In genomic region chr16:27690604-27691003, GRCh38 we compare ENCODE assay signal across 8 cellular contexts.
DNase-seq lines count a peak whose midpoint lies in the region; ATAC-seq, FAIRE-seq and TF ChIP-seq lines count a peak whose summit lies in the region.

No MANE protein-coding gene starts in this region.

- no TSS peak for BruUV-seq in GM12878 (replicated peaks; lab: Mats Ljungman, UMichigan)

- TF ChIP-seq POLR2A in GM12878 (IDR thresholded peaks at IDR 0.05; ENCODE audit: low read depth, low read length), result no peak

- TF ChIP-seq CTCF in SK-N-SH (IDR thresholded peaks at IDR 0.05) (no peak), MM.1S (IDR thresholded peaks at IDR 0.05; ENCODE audit: low read length) (peak; percentile 80), GM12878 (IDR thresholded peaks at IDR 0.05 in 2 of 3, conservative IDR thresholded peaks at IDR 0.05 in 1 of 3; ENCODE audit: control insufficient read depth in 2 of 3, extremely low read depth in 1 of 3, insufficient read depth in 1 of 3, low read depth in 3 of 3, low read length in 3 of 3) (peak; percentile 53 to 58 (median 56))

- H3K9me3 ChIP-seq in SK-N-SH (no peaks in the 10 kb centered on the region), MM.1S (replicated peaks; ENCODE audit: insufficient read depth, low read length) (no peaks in the 10 kb centered on the region), GM12878 (replicated peaks; ENCODE audit: control insufficient read depth, insufficient read depth, low read length) (no peaks in the 10 kb centered on the region)

- H3K4me2 ChIP-seq in SK-N-SH, result no peak overlapping the region
- no peak overlapping the region for H3K4me2 ChIP-seq in MM.1S (ENCODE audit: low read depth, low read length)
- H3K4me2 ChIP-seq in GM12878 (ENCODE audit: control insufficient read depth, insufficient read depth), result no peak overlapping the region

- no peaks in the 10 kb centered on the region for H3F3A ChIP-seq in SK-N-SH (replicated peaks; ENCODE audit: insufficient read depth)
- H3F3A ChIP-seq in MM.1S (ENCODE audit: insufficient read depth, low read length), result no peaks in the 10 kb centered on the region

- SMC1A ChIA-PET in GM12878 (lab: Charles Lee; ENCODE audit: uncharacterized antibody, unreplicated experiment), result no interaction called here

- CTCF ChIA-PET in SK-N-SH (lab: Yijun Ruan, JAX), result interaction anchor here (0.9 to 1.5 kb wide), 2 partner anchors 11 to 51 kb away, joined by 3 to 4 read pairs; no protein-coding TSS in a partner anchor
- CTCF ChIA-PET in GM12878 (lab: Yijun Ruan, JAX), result interaction anchor here (0.6 to 1.7 kb wide), 9 partner anchors 9 to 380 kb away, joined by 3 to 8 read pairs (median 4); no protein-coding TSS in a partner anchor

- H3K27me3 ChIP-seq in SK-N-SH (ENCODE audit: insufficient read depth), result no peaks in the 10 kb centered on the region
- no peaks in the 10 kb centered on the region for H3K27me3 ChIP-seq in MM.1S (replicated peaks; ENCODE audit: insufficient read depth, low read length)
- no peaks in the 10 kb centered on the region for H3K27me3 ChIP-seq in GM12878 (replicated peaks in 1 of 2; ENCODE audit: control insufficient read depth in 2 of 2, insufficient read depth in 2 of 2, low read length in 1 of 2)

- in situ Hi-C loops in GM12878 (cut with MboI), result no loop called here

- H3K79me2 ChIP-seq in SK-N-SH (ENCODE audit: insufficient read depth), result no peaks in the 10 kb centered on the region
- H3K79me2 ChIP-seq in MM.1S (ENCODE audit: low read length), result no peaks in the 10 kb centered on the region
- no peaks in the 10 kb centered on the region for H3K79me2 ChIP-seq in GM12878 (ENCODE audit: control insufficient read depth, insufficient read depth, low read length)

- no peak overlapping the region for H3K9ac ChIP-seq in SK-N-SH
- no peak overlapping the region for H3K9ac ChIP-seq in MM.1S (ENCODE audit: low read length)
- no peak overlapping the region for H3K9ac ChIP-seq in GM12878 (ENCODE audit: control insufficient read depth, insufficient read depth, low read length)

- ATAC-seq in SK-N-SH treated with all-trans-retinoic acid at 6 μM for 48 hours (no peak), GM12878 (peak; percentile 60), GM21515 (IDR thresholded peaks at IDR 0.05; ENCODE audit: unreplicated experiment) (no peak)

- WGBS in SK-N-SH (ENCODE audit: low lambda C conversion rate), result 75% methylated on average over 3 of the region's 3 CpGs
- WGBS in GM12878 (ENCODE audit: insufficient coverage, insufficient replicate concordance, low lambda C conversion rate, missing lambda C conversion rate), result 37% methylated on average over 3 of the region's 3 CpGs

- H2AFZ ChIP-seq in SK-N-SH (ENCODE audit: low read depth), result no peak overlapping the region
- no peak overlapping the region for H2AFZ ChIP-seq in MM.1S (ENCODE audit: low read length)
- H2AFZ ChIP-seq in GM12878 (ENCODE audit: control insufficient read depth, low read depth, low read length), result no peak overlapping the region

- H3K4me1 ChIP-seq in SK-N-SH (ENCODE audit: control insufficient read depth in 1 of 2, insufficient read depth in 2 of 2, low read depth in 1 of 2, low read length in 1 of 2), result peaks cover 0 to 3% of the 10 kb centered on the region in 2 experiments; a peak in 1 of 4 replicates
- H3K4me1 ChIP-seq in MM.1S (ENCODE audit: low read length), result no peaks in the 10 kb centered on the region
- no peaks in the 10 kb centered on the region for H3K4me1 ChIP-seq in GM12878 (ENCODE audit: control insufficient read depth, insufficient read depth, low read length)

- no peak for DNase-seq in SK-N-SH
- peak; percentile 24 for DNase-seq in MM.1S
- DNase-seq in GM12878 (ENCODE audit: low read depth, low spot score), result no peak
- DNase-seq in lung microvascular endothelial cell (ENCODE audit: low read depth in 2 of 2), result peak; percentile 30 to 63
- DNase-seq in T-helper 9 cell, result no peak
- DNase-seq in DMS153 treated with DMSO at 0.1 percent for 48 hours (lab: John Stamatoyannopoulos, UW; ENCODE audit: unreplicated experiment), result no peak

- H4K20me1 ChIP-seq in SK-N-SH (ENCODE audit: insufficient read depth) (no peaks in the 10 kb centered on the region), MM.1S (ENCODE audit: insufficient read depth, low read length) (no peaks in the 10 kb centered on the region), GM12878 (ENCODE audit: control insufficient read depth, insufficient read depth) (no peaks in the 10 kb centered on the region)

- H3K4me3 ChIP-seq in SK-N-SH (ENCODE audit: low read depth in 2 of 2, low read length in 1 of 2), result no peak overlapping the region
- no peak overlapping the region for H3K4me3 ChIP-seq in MM.1S (ENCODE audit: low read length)
- no peak overlapping the region for H3K4me3 ChIP-seq in GM12878

- peaks cover 0 to 2% of the 10 kb centered on the region in 2 experiments for H3K36me3 ChIP-seq in SK-N-SH (replicated peaks in 1 of 2; ENCODE audit: control insufficient read depth in 1 of 2, insufficient read depth in 2 of 2, low read length in 1 of 2)
- H3K36me3 ChIP-seq in MM.1S (replicated peaks; ENCODE audit: insufficient read depth, low read length), result no peaks in the 10 kb centered on the region
- H3K36me3 ChIP-seq in GM12878 (ENCODE audit: control insufficient read depth in 2 of 2, insufficient read depth in 2 of 2, low read length in 1 of 2), result no peaks in the 10 kb centered on the region

- RAD21 ChIA-PET in GM12878 (lab: Charles Lee; ENCODE audit: unreplicated experiment), result interaction anchor here (1.0 kb wide), 1 partner anchor 380 kb away, joined by 4 read pairs; no protein-coding TSS in a partner anchor

- H3K27ac ChIP-seq in SK-N-SH (ENCODE audit: low read depth in 2 of 2, low read length in 1 of 2) (no peak overlapping the region), MM.1S (ENCODE audit: low read length) (no peak overlapping the region), GM12878 (ENCODE audit: control insufficient read depth, insufficient read depth) (no peak overlapping the region)

- H3K9me2 ChIP-seq in SK-N-SH, result no peaks in the 10 kb centered on the region
- H3K9me2 ChIP-seq in MM.1S (replicated peaks; ENCODE audit: insufficient read depth, low read length), result no peaks in the 10 kb centered on the region

- no peak for FAIRE-seq in GM12878 (lab: Jason Lieb, UNC)

- POLR2A ChIA-PET in SK-N-SH (lab: Yijun Ruan, JAX) (no interaction called here), GM12878 (lab: Charles Lee) (no interaction called here)

- peak; percentile 33 for TF ChIP-seq RAD21 in SK-N-SH (IDR thresholded peaks at IDR 0.05; ENCODE audit: low read length)
- TF ChIP-seq RAD21 in GM12878 (IDR thresholded peaks at IDR 0.05; ENCODE audit: insufficient read depth, low read depth, low read length), result peak; percentile 49; the same call in 1 of the 2 replicates

- TF ChIP-seq EP300 in SK-N-SH (IDR thresholded peaks at IDR 0.05; ENCODE audit: borderline replicate concordance in 1 of 2, low read depth in 1 of 2, low read length in 1 of 2) (no peak), GM12878 (IDR thresholded peaks at IDR 0.05; ENCODE audit: borderline replicate concordance in 1 of 2, control insufficient read depth in 1 of 2, low read depth in 2 of 2, low read length in 2 of 2) (no peak)

- intact Hi-C loops in GM12878 (cut with micrococcal nuclease; ENCODE audit: unreplicated experiment), result no loop called here

TF ChIP-seq in SK-N-SH, 30 proteins besides CTCF, POLR2A, EP300 and RAD21 (continues in another document):
- TF ChIP-seq USF2 (IDR thresholded peaks at IDR 0.05; ENCODE audit: borderline replicate concordance, low read depth, low read length) (no peak), YY1 (IDR thresholded peaks at IDR 0.05; ENCODE audit: low read depth) (no peak), TEAD4 (IDR thresholded peaks at IDR 0.05; ENCODE audit: borderline replicate concordance, insufficient read depth) (no peak)

TF ChIP-seq in SK-N-SH treated with all-trans-retinoic acid at 6 μM for 48 hours, 23 proteins besides CTCF, POLR2A, EP300 and RAD21 (continues in another document):
- TF ChIP-seq ESRRG (CRISPR knock-in tag; IDR thresholded peaks at IDR 0.05) (no peak), PATZ1 (CRISPR knock-in tag; IDR thresholded peaks at IDR 0.05; ENCODE audit: borderline replicate concordance) (no peak), ZFP3 (CRISPR knock-in tag; IDR thresholded peaks at IDR 0.05) (no peak), ARNTL (CRISPR knock-in tag; IDR thresholded peaks at IDR 0.05; ENCODE audit: borderline replicate concordance, low read depth) (no peak), CSDC2 (CRISPR knock-in tag; IDR thresholded peaks at IDR 0.05) (no peak)

TF ChIP-seq in GM12878, 131 proteins besides CTCF, POLR2A, EP300 and RAD21:
- no peak for TF ChIP-seq NFXL1 (IDR thresholded peaks at IDR 0.05; ENCODE audit: borderline replicate concordance)
- 0 out of 2 replicates have a peak, but pooled peaks have one; percentile 10 for TF ChIP-seq RAD51 (IDR thresholded peaks at IDR 0.05)
- peak; percentile 37; the same call in 1 of the 2 replicates for TF ChIP-seq SMC3 (IDR thresholded peaks at IDR 0.05; ENCODE audit: borderline replicate concordance, low read length)
TF ChIP-seq in GM12878: peak in this region for 2.

Comparison
In these comparisons a context has a peak if more than half of its experiments do, and no peak if none do; other contexts are left out.
1. DNase-seq: peak in MM.1S (single experiment) and lung microvascular endothelial cell (2 of 2); none in SK-N-SH (single experiment), GM12878 (single experiment), T-helper 9 cell (single experiment) and DMS153 treated with DMSO at 0.1 percent for 48 hours (single experiment).
2. Of the 26 proteins assayed by ChIP-seq in both GM12878 and SK-N-SH: peak only in GM12878: CTCF and SMC3; only in SK-N-SH: none; in both: RAD21; in neither: 23.